Comparison of ENCODE assay signal across 8 cellular contexts in the genomic region with DNA sequence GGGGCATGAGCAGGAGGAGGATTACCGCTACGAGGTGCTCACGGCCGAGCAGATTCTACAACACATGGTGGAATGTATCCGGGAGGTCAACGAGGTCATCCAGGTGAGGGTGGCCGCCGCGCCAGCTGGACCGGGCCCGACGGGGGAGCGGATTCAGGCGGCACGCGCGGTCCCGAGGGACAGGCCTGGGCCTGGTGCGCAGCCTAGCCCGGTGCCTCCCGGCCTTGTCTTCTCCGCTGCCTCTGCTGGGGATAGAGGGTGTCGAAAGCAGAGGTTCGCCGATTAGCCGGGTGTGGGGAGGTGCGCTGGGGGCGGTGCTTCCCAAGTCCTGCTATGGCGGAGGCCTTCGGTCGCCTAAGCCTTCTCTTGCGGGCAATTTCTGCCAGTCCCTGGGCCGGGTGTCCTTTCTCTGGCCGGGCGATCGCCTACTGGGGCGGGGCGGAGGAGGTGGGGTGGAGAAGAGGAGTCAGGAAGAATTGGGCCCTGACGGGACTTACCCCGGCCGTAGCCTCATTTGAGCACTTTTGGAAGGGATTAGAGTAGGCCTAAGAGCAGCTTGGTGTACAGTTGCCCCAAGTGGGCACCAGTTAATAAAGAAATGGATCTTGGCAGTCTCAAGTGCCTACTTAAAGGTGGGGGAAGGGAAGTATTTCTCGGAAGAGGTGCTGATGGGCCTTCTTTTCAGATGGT. TPM values are rescaled to one million over a fixed set of nuclear protein-coding genes. Genes with fewer than 3 reads are reported as not detected.
DNase-seq lines count a peak whose midpoint lies in the region; ATAC-seq and TF ChIP-seq lines count a peak whose summit lies in the region.

No MANE protein-coding gene starts in this region.

- H3K36me3 ChIP-seq in RWPE2 (ENCODE audit: low read depth) (peaks cover 45% of the 10 kb centered on the region), stomach smooth muscle (ENCODE audit: control insufficient read depth in 2 of 2, insufficient read depth in 2 of 2, low read length in 2 of 2) (peaks cover 3 to 6% of the 10 kb centered on the region in 2 donors)

- H3K27me3 Mint-ChIP-seq in neural crest cell (ENCODE audit: low read depth) = no peaks in the 10 kb centered on the region

- H3K9me3 ChIP-seq in RWPE2 (ENCODE audit: severe bottlenecking) (no peaks in the 10 kb centered on the region), stomach smooth muscle (ENCODE audit: control insufficient read depth in 2 of 2, low read length in 2 of 2) (no peaks in the 10 kb centered on the region)

- peak overlapping the region; percentile 99 for H3K27ac Mint-ChIP-seq in neural crest cell (ENCODE audit: unreplicated experiment)

- TF ChIP-seq CTCF in RWPE2 (IDR thresholded peaks at IDR 0.05; ENCODE audit: poor library complexity, severe bottlenecking) (peak; percentile 22), fibroblast of villous mesenchyme (IDR thresholded peaks at IDR 0.05; ENCODE audit: insufficient read depth, low read depth, low read length) (no peak), neural crest cell (conservative IDR thresholded peaks at IDR 0.05) (no peak)

- H3K4me1 ChIP-seq in RWPE2 (ENCODE audit: insufficient read depth, poor library complexity, severe bottlenecking) = peaks cover 17% of the 10 kb centered on the region
- peaks cover 15% of the 10 kb centered on the region for H3K4me1 ChIP-seq in stomach smooth muscle (ENCODE audit: control insufficient read depth, insufficient read depth, low read length)

- H3K4me3 Mint-ChIP-seq in neural crest cell = peak overlapping the region; percentile 97

- H3K27ac ChIP-seq in RWPE2 (ENCODE audit: poor library complexity, severe bottlenecking) = peak overlapping the region; percentile 85
- peak overlapping the region; percentile 100 for H3K27ac ChIP-seq in stomach smooth muscle (ENCODE audit: low read length)

- H3K36me3 Mint-ChIP-seq in neural crest cell (ENCODE audit: low read depth) = peaks cover 16% of the 10 kb centered on the region

- no peaks in the 10 kb centered on the region for H3K27me3 ChIP-seq in RWPE2 (ENCODE audit: insufficient read depth, poor library complexity, severe bottlenecking)
- H3K27me3 ChIP-seq in stomach smooth muscle (ENCODE audit: control insufficient read depth in 1 of 2, insufficient read depth in 2 of 2, low read length in 2 of 2) = no peaks in the 10 kb centered on the region

- TF ChIP-seq EP300 in Ishikawa (IDR thresholded peaks at IDR 0.05; ENCODE audit: borderline replicate concordance) = no peak

- H3K4me3 ChIP-seq in RWPE2 (ENCODE audit: severe bottlenecking) = peak overlapping the region; percentile 79
- peak overlapping the region; percentile 92 for H3K4me3 ChIP-seq in fibroblast of villous mesenchyme (ENCODE audit: low read depth, low read length)
- H3K4me3 ChIP-seq in stomach smooth muscle (ENCODE audit: low read length in 2 of 2) = peak overlapping the region; percentile 97

- ATAC-seq in GM21528 (IDR thresholded peaks at IDR 0.05; ENCODE audit: low FRiP score, unreplicated experiment) = peak; percentile 47
- peak; percentile 71 for ATAC-seq in RWPE2 (ENCODE audit: low read depth)

- peaks cover 38% of the 10 kb centered on the region for H3K4me1 Mint-ChIP-seq in neural crest cell

- peak overlapping the region; percentile 99 to 100 for H3K9ac ChIP-seq in stomach smooth muscle (ENCODE audit: low read length in 2 of 2)

- DNase-seq in DMS 273 (lab: John Stamatoyannopoulos, UW; ENCODE audit: unreplicated experiment) (peak; percentile 81), RWPE2 (ENCODE audit: low spot score) (peak; percentile 91), fibroblast of villous mesenchyme (ENCODE audit: low read depth) (peak; percentile 87), neural crest cell (ENCODE audit: low read depth, low spot score) (peak; percentile 58)
- DNase-seq in activated effector memory CD4-positive, alpha-beta T cell treated with Interleukin-2 at 50 U/mL for 16 hours = peak; percentile 74

- no peak for TF ChIP-seq RAD21 in Ishikawa (IDR thresholded peaks at IDR 0.05; ENCODE audit: low read depth)

- H3K9me3 Mint-ChIP-seq in neural crest cell = no peaks in the 10 kb centered on the region

TF ChIP-seq in Ishikawa, 13 proteins besides CTCF, POLR2A, EP300 and RAD21:
- TF ChIP-seq, protein P1, sequence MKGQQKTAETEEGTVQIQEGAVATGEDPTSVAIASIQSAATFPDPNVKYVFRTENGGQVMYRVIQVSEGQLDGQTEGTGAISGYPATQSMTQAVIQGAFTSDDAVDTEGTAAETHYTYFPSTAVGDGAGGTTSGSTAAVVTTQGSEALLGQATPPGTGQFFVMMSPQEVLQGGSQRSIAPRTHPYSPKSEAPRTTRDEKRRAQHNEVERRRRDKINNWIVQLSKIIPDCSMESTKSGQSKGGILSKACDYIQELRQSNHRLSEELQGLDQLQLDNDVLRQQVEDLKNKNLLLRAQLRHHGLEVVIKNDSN (IDR thresholded peaks at IDR 0.05) = no peak
- TF ChIP-seq EGR1 (IDR thresholded peaks at IDR 0.05) = no peak
- TF ChIP-seq YY1 (IDR thresholded peaks at IDR 0.05; ENCODE audit: low read depth) = peak; percentile 83
- peak; percentile 66 for TF ChIP-seq TAF1 (IDR thresholded peaks at IDR 0.05; ENCODE audit: low read depth)
- TF ChIP-seq ZBTB7A (IDR thresholded peaks at IDR 0.05; ENCODE audit: low read depth) = 0 out of 2 replicates have a peak, but pooled peaks have one; percentile 52
- TF ChIP-seq, protein P2, sequence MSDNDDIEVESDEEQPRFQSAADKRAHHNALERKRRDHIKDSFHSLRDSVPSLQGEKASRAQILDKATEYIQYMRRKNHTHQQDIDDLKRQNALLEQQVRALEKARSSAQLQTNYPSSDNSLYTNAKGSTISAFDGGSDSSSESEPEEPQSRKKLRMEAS (IDR thresholded peaks at IDR 0.05) = peak; percentile 70; the same call in 1 of the 2 replicates
TF ChIP-seq in Ishikawa: peak in this region for 4.

RNA-seq across cellular contexts. Expression of a gene that starts 0.9 kb away (rescaled TPM):
- total RNA-seq in fibroblast of villous mesenchyme = 21.3 and 37.6 TPM in 2 replicates
- 146 and 154 TPM in 2 replicates for total RNA-seq in neural crest cell

Comparison
In these comparisons a context has a peak if more than half of its experiments do, and no peak if none do; other contexts are left out.
1. Peak in every context shown above with its lines: DNase-seq, ATAC-seq, H3K4me3 ChIP-seq and H3K27ac ChIP-seq.